Comparison of ENCODE assay signal across 17 cellular contexts in genomic region chr10:34731213-34731612, GRCh38.
"Had no signal": no experiment of that assay in that cellular context is flagged by ENCODE, and none has a peak within 500 bp of the region (broad histone marks: within the 10 kb centered on the region; RNA-seq: fewer than 3 reads in every experiment).

No MANE protein-coding gene starts in this region.

- ATAC-seq: heart left ventricle; right cardiac atrium; stimulated activated naive CD8-positive, alpha-beta T cell treated with anti-CD3 and anti-CD28 coated beads, Interleukin-15, Interleukin-2, amounts not matched to agents 100 U/mL and 50 U/mL, for 24 hours had no signal

- H3K27ac Mint-ChIP-seq: activated CD4-positive, alpha-beta T cell treated with anti-CD3 and anti-CD28 coated beads, Interleukin-2, amount 10 ng/mL, durations not matched to agents 24 days and 14 days; activated naive CD8-positive, alpha-beta T cell treated with anti-CD3 and anti-CD28 coated beads for 36 hours; nephron progenitor cell; T-helper 2 cell treated with Interferon-gamma antibody and Interleukin-4, amounts not matched to agents 5 μg/mL and 100 μg/mL, for 36 hours had no signal

- H3K36me3 ChIP-seq: brain microvascular endothelial cell, heart left ventricle, prostate gland had no signal

- DNase-seq: activated CD4-positive, alpha-beta T cell treated with anti-CD3 and anti-CD28 coated beads, Interleukin-2, amount 10 ng/mL, durations not matched to agents 24 days and 14 days; activated CD4-positive, CD25-positive, alpha-beta regulatory T cell; activated gamma-delta T cell treated with Interleukin-2 at 50 U/mL for 16 hours; activated naive CD8-positive, alpha-beta T cell treated with anti-CD3 and anti-CD28 coated beads for 36 hours; anterior cingulate cortex; cortex of kidney; effector CD4-positive, alpha-beta T cell; heart left ventricle; nephron progenitor cell; occipital lobe; right cardiac atrium; stimulated activated naive CD8-positive, alpha-beta T cell treated with anti-CD3 and anti-CD28 coated beads, Interleukin-15, Interleukin-2, amounts not matched to agents 100 U/mL and 50 U/mL, for 24 hours had no signal

- H3K36me3 Mint-ChIP-seq: activated naive CD8-positive, alpha-beta T cell treated with anti-CD3 and anti-CD28 coated beads for 36 hours; type B pancreatic cell had no signal

- H3K4me3 ChIP-seq: heart left ventricle, prostate gland had no signal

- H3K9me3 ChIP-seq: heart left ventricle, prostate gland had no signal

- H3K27me3 Mint-ChIP-seq: activated CD4-positive, alpha-beta T cell treated with anti-CD3 and anti-CD28 coated beads, Interleukin-2, amount 10 ng/mL, durations not matched to agents 24 days and 14 days; activated naive CD8-positive, alpha-beta T cell treated with anti-CD3 and anti-CD28 coated beads for 36 hours; type B pancreatic cell had no signal

- H3K9me3 Mint-ChIP-seq: activated CD4-positive, alpha-beta T cell treated with anti-CD3 and anti-CD28 coated beads, Interleukin-2, amount 10 ng/mL, durations not matched to agents 24 days and 14 days; activated naive CD8-positive, alpha-beta T cell treated with anti-CD3 and anti-CD28 coated beads for 36 hours; central memory CD8-positive, alpha-beta T cell; nephron progenitor cell; T-helper 2 cell treated with Interferon-gamma antibody and Interleukin-4, amounts not matched to agents 5 μg/mL and 100 μg/mL, for 36 hours; type B pancreatic cell had no signal

- H3K4me1 Mint-ChIP-seq: activated CD4-positive, alpha-beta T cell treated with anti-CD3 and anti-CD28 coated beads, Interleukin-2, amount 10 ng/mL, durations not matched to agents 24 days and 14 days; activated naive CD8-positive, alpha-beta T cell treated with anti-CD3 and anti-CD28 coated beads for 36 hours; central memory CD8-positive, alpha-beta T cell had no signal

- H3K27ac ChIP-seq: heart left ventricle, prostate gland had no signal

- H3K4me3 Mint-ChIP-seq: activated CD4-positive, alpha-beta T cell treated with anti-CD3 and anti-CD28 coated beads, Interleukin-2, amount 10 ng/mL, durations not matched to agents 24 days and 14 days; activated naive CD8-positive, alpha-beta T cell treated with anti-CD3 and anti-CD28 coated beads for 36 hours; central memory CD8-positive, alpha-beta T cell; nephron progenitor cell; T-helper 2 cell treated with Interferon-gamma antibody and Interleukin-4, amounts not matched to agents 5 μg/mL and 100 μg/mL, for 36 hours; type B pancreatic cell had no signal

- H3K27me3 ChIP-seq: brain microvascular endothelial cell, heart left ventricle had no signal
